Comparison of ENCODE assay signal across 9 cellular contexts in genomic region chr21:41411449-41412089, GRCh38. TPM values are rescaled to one million over a fixed set of nuclear protein-coding genes. Genes with fewer than 3 reads are reported as not detected.
A peak's percentile ranks its signal among the peaks of the same experiment; 100 is the strongest.
DNase-seq lines count a peak whose midpoint lies in the region; ATAC-seq and TF ChIP-seq lines count a peak whose summit lies in the region.
"Had no signal": no experiment of that assay in that cellular context is flagged by ENCODE, and none has a peak within 500 bp of the region (broad histone marks: within the 10 kb centered on the region; RNA-seq: fewer than 3 reads in every experiment).

No MANE protein-coding gene starts in this region.

- H3K36me3 ChIP-seq in mammary epithelial cell (ENCODE audit: insufficient read depth, low read length) (no peaks in the 10 kb centered on the region), neutrophil (peaks cover 51% of the 10 kb centered on the region)

- H3K27me3 ChIP-seq in mammary epithelial cell (ENCODE audit: insufficient read depth, low read length) (no peaks in the 10 kb centered on the region), neutrophil (no peaks in the 10 kb centered on the region)

- no peaks in the 10 kb centered on the region for H3K4me1 ChIP-seq in mammary epithelial cell (ENCODE audit: insufficient read depth, low read length)
- peaks cover 3 to 5% of the 10 kb centered on the region in 2 experiments for H3K4me1 ChIP-seq in neutrophil (ENCODE audit: control insufficient read depth in 1 of 2, insufficient read depth in 1 of 2, low read depth in 1 of 2, low read length in 1 of 2)

- intact Hi-C loops in mammary epithelial cell (cut with micrococcal nuclease) = no loop called here

- no peaks in the 10 kb centered on the region for H3K79me2 ChIP-seq in mammary epithelial cell (ENCODE audit: insufficient read depth, low read length)

- ATAC-seq in GM21526 (IDR thresholded peaks at IDR 0.05; ENCODE audit: low FRiP score, unreplicated experiment) = no peak
- ATAC-seq in GM21723 (IDR thresholded peaks at IDR 0.05; ENCODE audit: unreplicated experiment) = no peak

- no peak overlapping the region for H3K9ac ChIP-seq in mammary epithelial cell (ENCODE audit: insufficient read depth, low read length)

- in situ Hi-C loops in mammary epithelial cell (cut with MboI; ENCODE audit: low sequenced_read_pairs in 2 of 2) = no loop called here

- H4K20me1 ChIP-seq in mammary epithelial cell (ENCODE audit: insufficient read depth, low read length) = no peaks in the 10 kb centered on the region

- H3K4me2 ChIP-seq in mammary epithelial cell (ENCODE audit: insufficient read depth, low read depth, low read length) = no peak overlapping the region

- CTCF ChIA-PET in mammary epithelial cell (lab: Charles Lee; ENCODE audit: low non-redundant PET) = no interaction called here

- H3K27ac ChIP-seq in mammary epithelial cell (ENCODE audit: insufficient read depth, low read depth, low read length) (no peak overlapping the region), neutrophil (peak overlapping the region; percentile 6)

- dilution Hi-C loops in mammary epithelial cell (cut with HindIII; ENCODE audit: low sequenced_read_pairs) = loop anchor here (5.0 kb wide), 1 partner anchor 36 kb away; no protein-coding TSS in a partner anchor

- no peak overlapping the region for H2AFZ ChIP-seq in mammary epithelial cell (ENCODE audit: low read depth, low read length)

- DNase-seq in DMS53 (lab: John Stamatoyannopoulos, UW) (peak; percentile 48), DMS53 treated with DMSO at 0.1 percent for 48 hours (lab: John Stamatoyannopoulos, UW; ENCODE audit: unreplicated experiment) (no peak), LoVo (ENCODE audit: low spot score) (peak; percentile 53), mammary epithelial cell (peak; percentile 7), AG08396 (ENCODE audit: low spot score) (no peak)
- DNase-seq: activated CD4-positive, alpha-beta T cell treated with anti-CD3 and anti-CD28 coated beads, Interleukin-2, amount 50 U/mL, for 4 hours had no signal

- TF ChIP-seq CTCF in mammary epithelial cell (conservative IDR thresholded peaks at IDR 0.05 in 1 of 2, IDR thresholded peaks at IDR 0.05 in 1 of 2; ENCODE audit: extremely low read depth in 1 of 2, insufficient read depth in 1 of 2, low read depth in 1 of 2, low read length in 2 of 2) (peak in 1 of 2 donors; percentile 30), neutrophil (IDR thresholded peaks at IDR 0.05) (no peak)

- WGBS in mammary epithelial cell (ENCODE audit: low coverage, missing lambda C conversion rate) = 78% methylated on average over 5 of the region's 5 CpGs

- H3K9me3 ChIP-seq in mammary epithelial cell (replicated peaks; ENCODE audit: insufficient read depth, low read length) (no peaks in the 10 kb centered on the region), neutrophil (peaks cover 2% of the 10 kb centered on the region)

- no TSS peak for BruUV-seq in mammary epithelial cell (replicated peaks; lab: Mats Ljungman, UMichigan)

- H3K4me3 ChIP-seq in mammary epithelial cell (replicated peaks in 1 of 3; ENCODE audit: insufficient read depth in 1 of 3, low read depth in 2 of 3, low read length in 3 of 3) = no peak overlapping the region
- no peak overlapping the region for H3K4me3 ChIP-seq in neutrophil (ENCODE audit: low read depth in 1 of 2, low read length in 1 of 2)

RNA-seq across cellular contexts. Expression of gene MX1, which starts 14.5 kb away (rescaled TPM):
- total RNA-seq in mammary epithelial cell = 10 to 100 TPM in 1 of 2 donors, 1 to 10 TPM in 1; 5.3 to 10.8 TPM
- polyA plus RNA-seq in mammary epithelial cell = 1.1 TPM
- 4.4 TPM for polyA minus RNA-seq in mammary epithelial cell

RNA-seq across cellular contexts. Expression of gene MX2, which starts 49.7 kb away (rescaled TPM):
- not detected for total RNA-seq in mammary epithelial cell
- polyA plus RNA-seq in mammary epithelial cell = not detected
- polyA minus RNA-seq in mammary epithelial cell = not detected

Comparison
In these comparisons a context has a peak if more than half of its experiments do, and no peak if none do; other contexts are left out.
1. DNase-seq: peak in DMS53 (single experiment), LoVo (single experiment) and mammary epithelial cell (single experiment); none in DMS53 treated with DMSO at 0.1 percent for 48 hours (single experiment) and AG08396 (single experiment).